Comparison of ENCODE assay signal across 22 cellular contexts in genomic region chr22:40206561-40206960, GRCh38.
"Had no signal": no experiment of that assay in that cellular context is flagged by ENCODE, and none has a peak within 500 bp of the region (broad histone marks: within the 10 kb centered on the region; RNA-seq: fewer than 3 reads in every experiment).

No MANE protein-coding gene starts in this region.

- H3K4me3 Mint-ChIP-seq: memory B cell; naive B cell; stimulated activated memory B cell treated with anti-CD40 and anti-IgM and Interleukin-4, amounts not matched to agents 10 μg/mL and 1 μg/mL and 100 μg/mL, for 72 hours; stimulated activated naive CD8-positive, alpha-beta T cell treated with anti-CD3 and anti-CD28 coated beads, Interleukin-15, Interleukin-2, amounts not matched to agents 100 ng/mL and 50 ng/mL, for 24 hours had no signal

- H3K36me3 Mint-ChIP-seq: naive B cell; stimulated activated memory B cell treated with anti-CD40 and anti-IgM and Interleukin-4, amounts not matched to agents 10 μg/mL and 1 μg/mL and 100 μg/mL, for 72 hours had no signal

- H3K4me2 ChIP-seq: hepatocyte had no signal

- H2AFZ ChIP-seq: hepatocyte had no signal

- H3K9me3 ChIP-seq: left ventricle myocardium inferior, lower lobe of right lung, neutrophil, spleen, tibial artery, upper lobe of left lung, uterus had no signal

- H3K27ac ChIP-seq: hepatocyte, left ventricle myocardium inferior, lower lobe of right lung, spleen, tibial artery, upper lobe of left lung, uterus had no signal

- H3K9me3 Mint-ChIP-seq: memory B cell; naive B cell; stimulated activated memory B cell treated with anti-CD40 and anti-IgM and Interleukin-4, amounts not matched to agents 10 μg/mL and 1 μg/mL and 100 μg/mL, for 72 hours; stimulated activated naive CD8-positive, alpha-beta T cell treated with anti-CD3 and anti-CD28 coated beads, Interleukin-15, Interleukin-2, amounts not matched to agents 100 ng/mL and 50 ng/mL, for 24 hours had no signal

- H3K27me3 ChIP-seq: hepatocyte, neutrophil, spleen, tibial artery, upper lobe of left lung, uterus had no signal

- DNase-seq: dermis blood vessel endothelial cell; foreskin melanocyte; head of caudate nucleus; kidney; left cardiac atrium; left ventricle myocardium inferior; lower lobe of right lung; naive B cell; posterior cingulate gyrus; spleen; stimulated activated CD4-positive, alpha-beta T cell treated with anti-CD3 and anti-CD28 coated beads, Interleukin-15, amount 100 ng/mL, for 24 hours; stimulated activated CD4-positive, alpha-beta T cell treated with anti-CD3 and anti-CD28 coated beads, Interleukin-1b, Interleukin-23, amount 100 ng/mL, for 48 hours; stimulated activated CD4-positive, alpha-beta T cell treated with anti-CD3 and anti-CD28 coated beads, Interleukin-4, amount 100 ng/mL, for 24 hours; tibial artery; upper lobe of left lung; uterus had no signal

- H3K27me3 Mint-ChIP-seq: memory B cell; naive B cell; stimulated activated memory B cell treated with anti-CD40 and anti-IgM and Interleukin-4, amounts not matched to agents 10 μg/mL and 1 μg/mL and 100 μg/mL, for 72 hours; stimulated activated naive CD8-positive, alpha-beta T cell treated with anti-CD3 and anti-CD28 coated beads, Interleukin-15, Interleukin-2, amounts not matched to agents 100 ng/mL and 50 ng/mL, for 24 hours had no signal

- ATAC-seq: left cardiac atrium; lower lobe of right lung; sciatic nerve; stimulated activated memory B cell treated with anti-CD40 and anti-IgM and Interleukin-4, amounts not matched to agents 10 μg/mL and 1 μg/mL and 100 μg/mL, for 72 hours had no signal

- H3K27ac Mint-ChIP-seq: memory B cell; stimulated activated naive CD8-positive, alpha-beta T cell treated with anti-CD3 and anti-CD28 coated beads, Interleukin-15, Interleukin-2, amounts not matched to agents 100 ng/mL and 50 ng/mL, for 24 hours had no signal
